ENCODE assay signal across 1 cellular context in the genomic region with DNA sequence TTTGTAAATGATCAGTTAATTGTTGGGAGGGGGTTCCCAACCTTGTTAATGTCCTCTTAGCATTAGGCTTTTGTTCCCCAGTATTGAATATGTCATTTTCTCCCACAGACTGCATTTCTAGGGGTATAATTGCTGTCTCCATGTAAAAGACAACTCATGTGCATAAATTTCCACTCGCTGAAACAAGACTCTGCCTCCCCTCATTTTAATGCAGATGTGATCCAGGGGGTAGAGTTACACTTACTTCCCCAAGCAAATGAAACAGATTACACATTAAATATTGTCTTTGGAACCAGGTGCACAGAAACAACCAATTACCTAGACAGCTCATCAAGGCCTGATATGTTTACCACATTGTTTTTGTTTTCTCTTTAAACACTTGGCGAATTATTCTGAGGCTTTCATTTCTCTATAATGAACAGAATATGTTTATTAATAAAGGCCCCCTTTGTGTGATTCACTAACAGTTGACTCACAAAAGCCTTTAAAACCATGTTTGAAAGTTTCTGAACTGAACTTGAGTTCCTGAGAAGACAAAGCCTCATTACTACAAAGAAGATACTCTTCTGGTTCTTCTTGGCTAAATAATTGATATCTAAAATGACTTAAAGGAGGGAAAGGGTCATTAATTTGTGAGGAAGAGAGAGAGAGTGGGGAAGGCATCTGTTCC.
TF ChIP-seq lines count a peak whose summit lies in the region.

No MANE protein-coding gene starts in this region.

TF ChIP-seq in SK-N-SH, 30 proteins besides CTCF, POLR2A, EP300 and RAD21 (continued from another document):
- TF ChIP-seq, protein P1, sequence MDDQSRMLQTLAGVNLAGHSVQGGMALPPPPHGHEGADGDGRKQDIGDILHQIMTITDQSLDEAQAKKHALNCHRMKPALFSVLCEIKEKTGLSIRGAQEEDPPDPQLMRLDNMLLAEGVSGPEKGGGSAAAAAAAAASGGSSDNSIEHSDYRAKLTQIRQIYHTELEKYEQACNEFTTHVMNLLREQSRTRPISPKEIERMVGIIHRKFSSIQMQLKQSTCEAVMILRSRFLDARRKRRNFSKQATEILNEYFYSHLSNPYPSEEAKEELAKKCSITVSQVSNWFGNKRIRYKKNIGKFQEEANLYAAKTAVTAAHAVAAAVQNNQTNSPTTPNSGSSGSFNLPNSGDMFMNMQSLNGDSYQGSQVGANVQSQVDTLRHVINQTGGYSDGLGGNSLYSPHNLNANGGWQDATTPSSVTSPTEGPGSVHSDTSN (IDR thresholded peaks at IDR 0.05), result no peak
- TF ChIP-seq JUND (IDR thresholded peaks at IDR 0.05) (no peak), EZH2phosphoT487 (IDR thresholded peaks at IDR 0.05; ENCODE audit: borderline replicate concordance, low read depth) (no peak), ELF1 (IDR thresholded peaks at IDR 0.05) (no peak), NRF1 (IDR thresholded peaks at IDR 0.05; ENCODE audit: low read depth, low read length) (no peak), SIN3A (IDR thresholded peaks at IDR 0.05; ENCODE audit: borderline replicate concordance, low read depth, low read length) (no peak), FOXM1 (IDR thresholded peaks at IDR 0.05; ENCODE audit: low read depth) (no peak), TCF12 (IDR thresholded peaks at IDR 0.05) (no peak), NFIC (IDR thresholded peaks at IDR 0.05; ENCODE audit: borderline replicate concordance) (no peak), MEF2A (IDR thresholded peaks at IDR 0.05; ENCODE audit: borderline replicate concordance, low read depth) (no peak), RCOR1 (IDR thresholded peaks at IDR 0.05; ENCODE audit: low read length) (no peak), GATA2 (CRISPR knock-in tag; IDR thresholded peaks at IDR 0.05) (no peak), RFX5 (IDR thresholded peaks at IDR 0.05; ENCODE audit: low read length) (no peak), RXRA (IDR thresholded peaks at IDR 0.05; ENCODE audit: borderline replicate concordance, low read depth) (no peak), POLR2AphosphoS5 (IDR thresholded peaks at IDR 0.05; ENCODE audit: low read depth, low read length) (no peak)
- TF ChIP-seq, protein P2, sequence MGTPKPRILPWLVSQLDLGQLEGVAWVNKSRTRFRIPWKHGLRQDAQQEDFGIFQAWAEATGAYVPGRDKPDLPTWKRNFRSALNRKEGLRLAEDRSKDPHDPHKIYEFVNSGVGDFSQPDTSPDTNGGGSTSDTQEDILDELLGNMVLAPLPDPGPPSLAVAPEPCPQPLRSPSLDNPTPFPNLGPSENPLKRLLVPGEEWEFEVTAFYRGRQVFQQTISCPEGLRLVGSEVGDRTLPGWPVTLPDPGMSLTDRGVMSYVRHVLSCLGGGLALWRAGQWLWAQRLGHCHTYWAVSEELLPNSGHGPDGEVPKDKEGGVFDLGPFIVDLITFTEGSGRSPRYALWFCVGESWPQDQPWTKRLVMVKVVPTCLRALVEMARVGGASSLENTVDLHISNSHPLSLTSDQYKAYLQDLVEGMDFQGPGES (IDR thresholded peaks at IDR 0.05; ENCODE audit: low read depth, low read length), result no peak
- TF ChIP-seq, protein P3, sequence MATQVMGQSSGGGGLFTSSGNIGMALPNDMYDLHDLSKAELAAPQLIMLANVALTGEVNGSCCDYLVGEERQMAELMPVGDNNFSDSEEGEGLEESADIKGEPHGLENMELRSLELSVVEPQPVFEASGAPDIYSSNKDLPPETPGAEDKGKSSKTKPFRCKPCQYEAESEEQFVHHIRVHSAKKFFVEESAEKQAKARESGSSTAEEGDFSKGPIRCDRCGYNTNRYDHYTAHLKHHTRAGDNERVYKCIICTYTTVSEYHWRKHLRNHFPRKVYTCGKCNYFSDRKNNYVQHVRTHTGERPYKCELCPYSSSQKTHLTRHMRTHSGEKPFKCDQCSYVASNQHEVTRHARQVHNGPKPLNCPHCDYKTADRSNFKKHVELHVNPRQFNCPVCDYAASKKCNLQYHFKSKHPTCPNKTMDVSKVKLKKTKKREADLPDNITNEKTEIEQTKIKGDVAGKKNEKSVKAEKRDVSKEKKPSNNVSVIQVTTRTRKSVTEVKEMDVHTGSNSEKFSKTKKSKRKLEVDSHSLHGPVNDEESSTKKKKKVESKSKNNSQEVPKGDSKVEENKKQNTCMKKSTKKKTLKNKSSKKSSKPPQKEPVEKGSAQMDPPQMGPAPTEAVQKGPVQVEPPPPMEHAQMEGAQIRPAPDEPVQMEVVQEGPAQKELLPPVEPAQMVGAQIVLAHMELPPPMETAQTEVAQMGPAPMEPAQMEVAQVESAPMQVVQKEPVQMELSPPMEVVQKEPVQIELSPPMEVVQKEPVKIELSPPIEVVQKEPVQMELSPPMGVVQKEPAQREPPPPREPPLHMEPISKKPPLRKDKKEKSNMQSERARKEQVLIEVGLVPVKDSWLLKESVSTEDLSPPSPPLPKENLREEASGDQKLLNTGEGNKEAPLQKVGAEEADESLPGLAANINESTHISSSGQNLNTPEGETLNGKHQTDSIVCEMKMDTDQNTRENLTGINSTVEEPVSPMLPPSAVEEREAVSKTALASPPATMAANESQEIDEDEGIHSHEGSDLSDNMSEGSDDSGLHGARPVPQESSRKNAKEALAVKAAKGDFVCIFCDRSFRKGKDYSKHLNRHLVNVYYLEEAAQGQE (IDR thresholded peaks at IDR 0.05; ENCODE audit: low read depth, low read length), result no peak
- TF ChIP-seq, protein P4, sequence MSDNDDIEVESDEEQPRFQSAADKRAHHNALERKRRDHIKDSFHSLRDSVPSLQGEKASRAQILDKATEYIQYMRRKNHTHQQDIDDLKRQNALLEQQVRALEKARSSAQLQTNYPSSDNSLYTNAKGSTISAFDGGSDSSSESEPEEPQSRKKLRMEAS (IDR thresholded peaks at IDR 0.05; ENCODE audit: low read depth), result no peak
TF ChIP-seq in SK-N-SH: peak in this region for 0.
